19 cellular contexts compared by ENCODE assay signal in the genomic region with DNA sequence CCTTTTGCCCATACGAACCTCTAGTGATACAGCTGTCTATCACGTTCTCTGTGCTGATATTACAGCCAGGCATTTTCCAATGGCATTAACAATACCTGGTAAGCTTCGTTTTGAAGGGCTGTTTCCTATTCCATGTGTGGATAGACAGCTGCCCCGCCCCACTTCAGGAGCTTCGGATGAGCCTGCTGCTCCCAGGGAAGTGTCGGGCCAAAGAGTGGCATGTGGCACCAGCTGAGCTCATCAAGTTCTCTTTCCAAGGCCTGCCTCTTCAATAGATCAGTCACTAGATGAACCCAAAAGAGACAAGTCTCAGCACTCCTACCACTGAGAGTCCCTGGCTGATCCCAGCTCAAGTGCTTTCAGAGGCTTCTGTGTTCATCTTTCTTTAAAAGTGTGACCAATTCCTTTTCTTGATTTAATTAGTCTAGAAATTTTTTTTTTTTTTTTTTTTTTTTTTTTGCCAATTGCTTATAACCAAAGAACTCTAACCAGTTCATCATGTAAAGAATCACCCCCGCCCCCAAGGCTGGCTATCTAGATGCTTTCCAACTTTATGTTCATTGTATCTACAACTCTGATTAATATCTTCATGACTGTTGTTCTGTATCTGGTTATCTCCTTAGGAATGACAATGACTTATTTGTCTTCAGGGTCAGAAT. TPM values are rescaled to one million over a fixed set of nuclear protein-coding genes. Genes with fewer than 3 reads are reported as not detected.
DNase-seq lines count a peak whose midpoint lies in the region; ATAC-seq and TF ChIP-seq lines count a peak whose summit lies in the region.
"Had no signal": no experiment of that assay in that cellular context is flagged by ENCODE, and none has a peak within 500 bp of the region (broad histone marks: within the 10 kb centered on the region; RNA-seq: fewer than 3 reads in every experiment).

No MANE protein-coding gene starts in this region.

- no peak overlapping the region for H3K9ac ChIP-seq in DND-41 (ENCODE audit: low read depth, low read length)
- peak overlapping the region; percentile 62 for H3K9ac ChIP-seq in SK-N-MC (ENCODE audit: insufficient read length)
- no peak overlapping the region for H3K9ac ChIP-seq in stomach smooth muscle (ENCODE audit: low read length in 2 of 2)

- DNase-seq in DND-41 (no peak), SK-N-MC (ENCODE audit: low read depth, low spot score) (no peak), islet precursor cell (peak; percentile 37), esophagus squamous epithelium (lab: John Stamatoyannopoulos, UW) (no peak), substantia nigra (lab: John Stamatoyannopoulos, UW) (no peak), COLO668 (lab: John Stamatoyannopoulos, UW; ENCODE audit: unreplicated experiment) (no peak)
- DNase-seq: CD4-positive, alpha-beta T cell; DMS153; GOT3; MM.1S; NCI-H1092; NCI-H1436 treated with DMSO at 0.1 percent for 48 hours; NCI-H2081; NCI-H526; PC-9 had no signal

- no peak overlapping the region for H3K4me2 ChIP-seq in DND-41 (ENCODE audit: insufficient read depth, low read length)
- H3K4me2 ChIP-seq: A549, PC-9 had no signal

- H3K27ac ChIP-seq in DND-41 (ENCODE audit: low read length) (peak overlapping the region; percentile 40; the same call in 1 of the 2 replicates), SK-N-MC (peak overlapping the region; percentile 87), stomach smooth muscle (ENCODE audit: low read length) (peak overlapping the region; percentile 85), esophagus squamous epithelium (no peak overlapping the region), substantia nigra (ENCODE audit: low read depth, low read length, poor library complexity, severe bottlenecking) (no peak overlapping the region)
- H3K27ac ChIP-seq: A549, PC-9 had no signal

- 80 to 96% methylated on average over 5 to 6 of the region's 7 CpGs for WGBS in esophagus squamous epithelium, 2 donors

- H3K27me3 ChIP-seq in DND-41 (ENCODE audit: insufficient read depth, low read length, poor library complexity) = no peaks in the 10 kb centered on the region
- no peaks in the 10 kb centered on the region for H3K27me3 ChIP-seq in stomach smooth muscle (ENCODE audit: control insufficient read depth in 1 of 2, insufficient read depth in 2 of 2, low read length in 2 of 2)
- H3K27me3 ChIP-seq in esophagus squamous epithelium = no peaks in the 10 kb centered on the region

- H3K36me3 ChIP-seq in DND-41 (ENCODE audit: insufficient read depth, low read length) = peaks cover 79% of the 10 kb centered on the region
- H3K36me3 ChIP-seq in SK-N-MC (ENCODE audit: insufficient read depth, low read length) = peaks cover 17% of the 10 kb centered on the region
- H3K36me3 ChIP-seq in stomach smooth muscle (ENCODE audit: control insufficient read depth in 2 of 2, insufficient read depth in 2 of 2, low read length in 2 of 2) = peaks cover 0 to 8% of the 10 kb centered on the region in 2 donors
- H3K36me3 ChIP-seq in esophagus squamous epithelium = peaks cover 0 to 33% (median 0%) of the 10 kb centered on the region in 3 donors

- peaks cover 7% of the 10 kb centered on the region for H3K9me3 ChIP-seq in DND-41 (ENCODE audit: insufficient read depth, low read length, severe bottlenecking)
- peaks cover 11% of the 10 kb centered on the region for H3K9me3 ChIP-seq in SK-N-MC (ENCODE audit: low read depth, low read length)
- peaks cover 0 to 7% of the 10 kb centered on the region in 2 donors for H3K9me3 ChIP-seq in stomach smooth muscle (ENCODE audit: control insufficient read depth in 2 of 2, low read length in 2 of 2)
- no peaks in the 10 kb centered on the region for H3K9me3 ChIP-seq in esophagus squamous epithelium

- no peak for TF ChIP-seq POLR2A in esophagus squamous epithelium (IDR thresholded peaks at IDR 0.05)

- peaks cover 5% of the 10 kb centered on the region; the same call in 1 of the 2 replicates for H3K4me1 ChIP-seq in DND-41 (ENCODE audit: insufficient read depth, low read length)
- H3K4me1 ChIP-seq in stomach smooth muscle (ENCODE audit: control insufficient read depth, insufficient read depth, low read length) = peaks cover 33% of the 10 kb centered on the region
- H3K4me1 ChIP-seq in esophagus squamous epithelium = peaks cover 0 to 31% (median 6%) of the 10 kb centered on the region in 3 donors
- H3K4me1 ChIP-seq: A549 had no signal

- no peak for TF ChIP-seq CTCF in DND-41 (IDR thresholded peaks at IDR 0.05; ENCODE audit: borderline replicate concordance, extremely low read depth, low read length, poor library complexity, severe bottlenecking)
- no peak for TF ChIP-seq CTCF in esophagus squamous epithelium (IDR thresholded peaks at IDR 0.05)

- peaks cover 37% of the 10 kb centered on the region for H4K20me1 ChIP-seq in DND-41 (ENCODE audit: insufficient read depth, low read length)

- intact Hi-C loops in esophagus squamous epithelium (cut with DNase I) = no loop called here

- H3K4me3 ChIP-seq in DND-41 (ENCODE audit: low read depth in 1 of 2, low read length in 2 of 2) = no peak overlapping the region
- H3K4me3 ChIP-seq in SK-N-MC = no peak overlapping the region
- no peak overlapping the region for H3K4me3 ChIP-seq in stomach smooth muscle (ENCODE audit: low read length in 2 of 2)
- H3K4me3 ChIP-seq in esophagus squamous epithelium = no peak overlapping the region
- H3K4me3 ChIP-seq: A549, GM12878, PC-9 had no signal

- H2AFZ ChIP-seq in DND-41 (ENCODE audit: low read depth, low read length) = no peak overlapping the region
- H2AFZ ChIP-seq: PC-9 had no signal

- H3K79me2 ChIP-seq in DND-41 (ENCODE audit: insufficient read depth, low read length) = peaks cover 100% of the 10 kb centered on the region

- no peak for ATAC-seq in DND-41 (ENCODE audit: insufficient read depth, low read depth)
- ATAC-seq: A549, GM12878, HCT116 had no signal

RNA-seq across cellular contexts. Expression of a gene that starts 46.6 kb away (rescaled TPM):
- total RNA-seq in esophagus squamous epithelium = 10 to 100 TPM; 21.6 to 72.7 (median 35.2) TPM

Comparison
In these comparisons a context has a peak if more than half of its experiments do, and no peak if none do; other contexts are left out.
1. H3K27ac ChIP-seq: peak in DND-41 (single experiment), SK-N-MC (single experiment) and stomach smooth muscle (single experiment); none in esophagus squamous epithelium (0 of 4) and substantia nigra (single experiment).